ENCODE assay signal across 30 cellular contexts in the genomic region with DNA sequence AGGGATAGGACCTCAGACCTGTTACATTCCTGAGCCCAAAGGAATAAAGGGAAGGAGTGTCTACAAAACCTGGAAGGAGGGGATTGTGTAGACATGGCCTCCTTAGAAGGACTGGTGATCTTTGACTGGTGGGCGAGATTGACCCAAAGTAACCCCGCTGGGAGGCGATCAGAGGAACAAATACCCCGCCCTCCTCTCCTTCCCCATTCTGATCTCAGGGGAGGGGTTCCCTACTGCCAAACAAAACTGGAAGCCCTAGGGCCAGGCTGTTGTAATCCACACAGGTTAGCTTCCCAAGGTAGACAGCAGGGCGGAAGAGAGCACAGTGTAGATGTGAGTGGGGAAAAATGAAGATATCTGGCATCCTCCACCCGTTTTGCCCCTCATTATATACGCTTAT. TPM values are rescaled to one million over a fixed set of nuclear protein-coding genes. Genes with fewer than 3 reads are reported as not detected.
A peak's percentile ranks its signal among the peaks of the same experiment; 100 is the strongest.
DNase-seq lines count a peak whose midpoint lies in the region; ATAC-seq and TF ChIP-seq lines count a peak whose summit lies in the region.
"Had no signal": no experiment of that assay in that cellular context is flagged by ENCODE, and none has a peak within 500 bp of the region (broad histone marks: within the 10 kb centered on the region; RNA-seq: fewer than 3 reads in every experiment).

No MANE protein-coding gene starts in this region.

- no peak overlapping the region for H2BK20ac ChIP-seq in H9 (ENCODE audit: low read depth, low read length, poor library complexity, severe bottlenecking)

- H3K4me1 ChIP-seq in H9 (ENCODE audit: insufficient read depth, low read length) (no peaks in the 10 kb centered on the region), lower lobe of right lung (no peaks in the 10 kb centered on the region), colonic mucosa (no peaks in the 10 kb centered on the region)
- H3K4me1 ChIP-seq: HAP-1, left ventricle myocardium inferior, sigmoid colon, tibial artery had no signal

- no peak for DNase-seq in CD14-positive monocyte (ENCODE audit: low spot score)
- peak; percentile 34 for DNase-seq in H9
- no peak for DNase-seq in lower lobe of right lung
- DNase-seq in cerebellar cortex (ENCODE audit: low spot score) = no peak
- no peak for DNase-seq in NCI-H774 (lab: John Stamatoyannopoulos, UW)
- no peak for DNase-seq in colonic mucosa
- DNase-seq in activated gamma-delta T cell (lab: John Stamatoyannopoulos, UW) = no peak
- DNase-seq: activated CD4-positive, alpha-beta T cell treated with anti-CD3 and anti-CD28 coated beads, Interleukin-2, amount 50 U/mL, for 4 hours; activated CD8-positive, alpha-beta memory T cell treated with anti-CD3 and anti-CD28 coated beads, Interleukin-2, amount 10 ng/mL, durations not matched to agents 7 days and 5 days; activated naive CD4-positive, alpha-beta T cell treated with Interleukin-2 at 50 U/mL for 16 hours; activated T-cell treated with anti-CD3 and anti-CD28 coated beads, Interleukin-2, amount 50 U/mL, for 4 hours; caudate nucleus; DMS153; Kasumi-1; left ventricle myocardium inferior; NCI-H1417 treated with DMSO at 0.1 percent for 48 hours; NCI-H2081; NCI-H2227 treated with DMSO at 0.1 percent for 48 hours; NCI-H526 treated with DMSO at 0.1 percent for 48 hours; SHP77 treated with DMSO at 0.1 percent for 48 hours; sigmoid colon; stimulated activated CD4-positive, alpha-beta T cell treated with anti-CD3 and anti-CD28 coated beads, Interleukin-12 subunit alpha, Interleukin-12 subunit beta, amount 100 ng/mL, for 4 hours; stimulated activated CD4-positive, alpha-beta T cell treated with anti-CD3 and anti-CD28 coated beads, Interleukin-2, amount 100 ng/mL, for 48 hours; tibial artery had no signal

- H3K4me3 ChIP-seq in lower lobe of right lung = no peak overlapping the region
- H3K4me3 ChIP-seq in colonic mucosa = no peak overlapping the region
- H3K4me3 ChIP-seq: HAP-1, left ventricle myocardium inferior, sigmoid colon, tibial artery had no signal

- H3K4me1 Mint-ChIP-seq in CD14-positive monocyte = peaks cover 21% of the 10 kb centered on the region
- H3K4me1 Mint-ChIP-seq in H9 = peaks cover 0 to 8% of the 10 kb centered on the region in 2 experiments; a peak in 2 of 4 replicates
- H3K4me1 Mint-ChIP-seq in activated T-helper 17 cell treated with anti-CD3 and anti-CD28 coated beads, Interleukin-2, amount 50 U/mL, for 72 hours = peaks cover 25% of the 10 kb centered on the region

- H4K5ac ChIP-seq in H9 (ENCODE audit: insufficient read length, low read depth, low read length) = no peak overlapping the region

- H3K36me3 ChIP-seq in lower lobe of right lung (no peaks in the 10 kb centered on the region), colonic mucosa (no peaks in the 10 kb centered on the region)
- H3K36me3 ChIP-seq: HAP-1, left ventricle myocardium inferior, sigmoid colon, tibial artery had no signal

- H2AK5ac ChIP-seq in H9 (ENCODE audit: insufficient read length, low read length) = no peak overlapping the region

- H3K9ac ChIP-seq in H9 (ENCODE audit: extremely low read depth, insufficient read length, low read length) = no peak overlapping the region
- no peak overlapping the region for H3K9ac ChIP-seq in colonic mucosa (ENCODE audit: low read depth in 2 of 2, low read length in 2 of 2)

- no peak overlapping the region for H3K56ac ChIP-seq in H9 (ENCODE audit: insufficient read length, low read depth, low read length)

- WGBS in H9 (ENCODE audit: extremely low coverage, insufficient read length, low lambda C conversion rate) = no CpG with 5 or more reads among the region's 7 CpGs

- no peak for ATAC-seq in activated T-helper 17 cell treated with anti-CD3 and anti-CD28 coated beads, Interleukin-2, amount 50 U/mL, for 72 hours (replicated peaks)
- ATAC-seq in lower lobe of right lung = peak; percentile 36 to 56
- ATAC-seq: activated CD8-positive, alpha-beta memory T cell treated with anti-CD3 and anti-CD28 coated beads, Interleukin-2, amount 10 ng/mL, durations not matched to agents 7 days and 5 days; Panc1 had no signal

- intact Hi-C loops in CD14-positive monocyte (cut with micrococcal nuclease) (no loop called here), lower lobe of right lung (cut with DNase I) (no loop called here), colonic mucosa (cut with DNase I) (no loop called here)

- H3K14ac ChIP-seq in H9 (ENCODE audit: insufficient read depth, low read length) = no peak overlapping the region

- H3K27ac ChIP-seq in H9 (ENCODE audit: insufficient read length, low read depth, low read length) (no peak overlapping the region), lower lobe of right lung (no peak overlapping the region), colonic mucosa (no peak overlapping the region)
- H3K27ac ChIP-seq: left ventricle myocardium inferior, sigmoid colon, tibial artery had no signal

- no peaks in the 10 kb centered on the region for H3K23me2 ChIP-seq in H9 (ENCODE audit: insufficient read length, low read depth, low read length, poor library complexity, severe bottlenecking)

- no peaks in the 10 kb centered on the region for H4K20me1 ChIP-seq in H9 (ENCODE audit: control insufficient read depth, insufficient read depth, insufficient read length)

- no peak overlapping the region for H4K91ac ChIP-seq in H9 (ENCODE audit: insufficient read length, low read depth, low read length)

- no peak overlapping the region for H2AFZ ChIP-seq in H9 (ENCODE audit: low read length)

- H2BK120ac ChIP-seq in H9 (ENCODE audit: low read depth, low read length, poor library complexity, severe bottlenecking) = no peak overlapping the region

- H2BK12ac ChIP-seq in H9 (ENCODE audit: insufficient read length, low read depth, low read length) = no peak overlapping the region

- H3K9me3 Mint-ChIP-seq in CD14-positive monocyte (peaks cover 21 to 40% (median 33%) of the 10 kb centered on the region in 7 donors), H9 (peaks cover 11 to 18% of the 10 kb centered on the region in 2 experiments)
- H3K9me3 Mint-ChIP-seq in activated T-helper 17 cell treated with anti-CD3 and anti-CD28 coated beads, Interleukin-2, amount 50 U/mL, for 72 hours = peaks cover 4% of the 10 kb centered on the region

- H3K4me2 ChIP-seq in H9 (ENCODE audit: insufficient read depth, insufficient read length, low read length) = no peak overlapping the region

- H2BK5ac ChIP-seq in H9 (ENCODE audit: insufficient read length, low read length) = no peak overlapping the region

- no peaks in the 10 kb centered on the region for H3K36me3 Mint-ChIP-seq in CD14-positive monocyte
- H3K36me3 Mint-ChIP-seq in H9 (ENCODE audit: insufficient read depth in 1 of 3, low read depth in 3 of 3) = peaks cover 0 to 13% (median 2%) of the 10 kb centered on the region in 3 experiments; a peak in 4 of 7 replicates
- no peaks in the 10 kb centered on the region for H3K36me3 Mint-ChIP-seq in activated T-helper 17 cell treated with anti-CD3 and anti-CD28 coated beads, Interleukin-2, amount 50 U/mL, for 72 hours (ENCODE audit: low read depth)

- H3K4me3 Mint-ChIP-seq in CD14-positive monocyte = peak overlapping the region; percentile 43 to 46
- no peak overlapping the region for H3K4me3 Mint-ChIP-seq in H9
- H3K4me3 Mint-ChIP-seq in activated T-helper 17 cell treated with anti-CD3 and anti-CD28 coated beads, Interleukin-2, amount 50 U/mL, for 72 hours = peak overlapping the region; percentile 28
- H3K4me3 Mint-ChIP-seq: activated CD8-positive, alpha-beta memory T cell treated with anti-CD3 and anti-CD28 coated beads, Interleukin-2, amount 10 ng/mL, durations not matched to agents 7 days and 5 days; activated T-cell treated with anti-CD3 and anti-CD28 coated beads, Interleukin-2, amount 50 U/mL, for 4 hours had no signal

- H2BK15ac ChIP-seq in H9 (ENCODE audit: low read depth, low read length) = no peak overlapping the region

- H3K9me3 ChIP-seq in H9 (ENCODE audit: control insufficient read depth, low read depth, low read length) (no peaks in the 10 kb centered on the region), lower lobe of right lung (peaks cover 19% of the 10 kb centered on the region), colonic mucosa (no peaks in the 10 kb centered on the region)

- H3K18ac ChIP-seq in H9 (ENCODE audit: insufficient read length, low read depth, low read length) = no peak overlapping the region

- H3K27me3 ChIP-seq in H9 (ENCODE audit: insufficient read depth, low read length) (no peaks in the 10 kb centered on the region), lower lobe of right lung (ENCODE audit: low read depth) (no peaks in the 10 kb centered on the region), colonic mucosa (no peaks in the 10 kb centered on the region)
- H3K27me3 ChIP-seq: sigmoid colon had no signal

- H3T11ph ChIP-seq in H9 (ENCODE audit: low read length) = no peak overlapping the region

- no peak overlapping the region for H3K23ac ChIP-seq in H9 (ENCODE audit: insufficient read length, low read depth, low read length)

- H3K79me1 ChIP-seq in H9 (ENCODE audit: insufficient read depth, low read depth, low read length, poor library complexity, severe bottlenecking) = no peaks in the 10 kb centered on the region

- H3K4ac ChIP-seq in H9 (ENCODE audit: low read depth, low read length) = no peak overlapping the region

- H3K27me3 Mint-ChIP-seq in CD14-positive monocyte (ENCODE audit: low read depth in 3 of 3) (peaks cover 0 to 5% (median 2%) of the 10 kb centered on the region in 3 donors), H9 (ENCODE audit: low read depth) (peaks cover 21% of the 10 kb centered on the region)
- no peaks in the 10 kb centered on the region for H3K27me3 Mint-ChIP-seq in activated T-helper 17 cell treated with anti-CD3 and anti-CD28 coated beads, Interleukin-2, amount 50 U/mL, for 72 hours
- H3K27me3 Mint-ChIP-seq: progenitor cell of endocrine pancreas had no signal

- no peak overlapping the region for H4K8ac ChIP-seq in H9 (replicated peaks; ENCODE audit: insufficient read length, low read depth, low read length)

- no peaks in the 10 kb centered on the region for H3K79me2 ChIP-seq in H9 (ENCODE audit: insufficient read depth, low read length)

- peak overlapping the region in 6 of 7 donors; percentile 65 to 79 (median 74) for H3K27ac Mint-ChIP-seq in CD14-positive monocyte
- H3K27ac Mint-ChIP-seq in H9 = no peak overlapping the region
- peak overlapping the region; percentile 75 for H3K27ac Mint-ChIP-seq in activated T-helper 17 cell treated with anti-CD3 and anti-CD28 coated beads, Interleukin-2, amount 50 U/mL, for 72 hours
- H3K27ac Mint-ChIP-seq: activated CD8-positive, alpha-beta memory T cell treated with anti-CD3 and anti-CD28 coated beads, Interleukin-2, amount 10 ng/mL, durations not matched to agents 7 days and 5 days; progenitor cell of endocrine pancreas had no signal

- TF ChIP-seq CTCF in CD14-positive monocyte (IDR thresholded peaks at IDR 0.05) = no peak
- no peak for TF ChIP-seq CTCF in H9 (conservative IDR thresholded peaks at IDR 0.05)
- no peak for TF ChIP-seq CTCF in lower lobe of right lung (IDR thresholded peaks at IDR 0.05)
- TF ChIP-seq CTCF in colonic mucosa (IDR thresholded peaks at IDR 0.05) = no peak

RNA-seq across cellular contexts. Expression of a gene that starts 24.7 kb away (rescaled TPM):
- polyA plus RNA-seq in CD14-positive monocyte = 100 to 1,000 TPM; 209 to 249 TPM
- total RNA-seq in H9 (2021) (not detected in 2 replicates), lower lobe of right lung (55.3 TPM), colonic mucosa (1 to 10 TPM; 4.4 to 8.5 TPM)
- total RNA-seq in activated T-helper 17 cell treated with anti-CD3 and anti-CD28 coated beads, Interleukin-2, amount 50 U/mL, for 72 hours = 10 to 100 TPM; 40.6 to 60.1 TPM
- total RNA-seq: fibroblast of lung, myocyte, progenitor cell of endocrine pancreas had no signal
- polyA plus RNA-seq: fibroblast of lung had no signal

RNA-seq across cellular contexts. Expression of a gene that starts 28.0 kb away (rescaled TPM):
- 10 to 100 TPM; 29.9 to 52.7 TPM for polyA plus RNA-seq in CD14-positive monocyte
- not detected in 2 replicates for total RNA-seq in H9 (2021)
- total RNA-seq in activated T-helper 17 cell treated with anti-CD3 and anti-CD28 coated beads, Interleukin-2, amount 50 U/mL, for 72 hours = 1 to 10 TPM; 4.2 to 4.8 TPM
- total RNA-seq in lower lobe of right lung = 30.1 TPM
- 1 to 10 TPM; 2.1 to 5.2 TPM for total RNA-seq in colonic mucosa
- total RNA-seq: fibroblast of lung, myocyte, progenitor cell of endocrine pancreas had no signal
- polyA plus RNA-seq: fibroblast of lung had no signal

Comparison
In these comparisons a context has a peak if more than half of its experiments do, and no peak if none do; other contexts are left out.
1. H3K27ac Mint-ChIP-seq: peak in CD14-positive monocyte (6 of 7) and activated T-helper 17 cell treated with anti-CD3 and anti-CD28 coated beads, Interleukin-2, amount 50 U/mL, for 72 hours (single experiment); none in H9 (0 of 3).
2. H3K4me3 Mint-ChIP-seq: peak in CD14-positive monocyte (2 of 2) and activated T-helper 17 cell treated with anti-CD3 and anti-CD28 coated beads, Interleukin-2, amount 50 U/mL, for 72 hours (single experiment); none in H9 (0 of 2).